Comparison of ENCODE assay signal across 16 cellular contexts in genomic region chr1:38166461-38166860, GRCh38.
DNase-seq lines count a peak whose midpoint lies in the region; ATAC-seq and TF ChIP-seq lines count a peak whose summit lies in the region.
"Had no signal": no experiment of that assay in that cellular context is flagged by ENCODE, and none has a peak within 500 bp of the region (broad histone marks: within the 10 kb centered on the region; RNA-seq: fewer than 3 reads in every experiment).

No MANE protein-coding gene starts in this region.

- CTCF ChIA-PET in RWPE1 (lab: Yijun Ruan, JAX): no interaction called here

- H3K27ac ChIP-seq in RWPE1: no peak overlapping the region
- H3K27ac ChIP-seq: BLaER1, GM23248 had no signal

- DNase-seq in NCI-H82 (lab: John Stamatoyannopoulos, UW) (peak; percentile 61), NCI-H82 treated with DMSO at 0.1 percent for 48 hours (lab: John Stamatoyannopoulos, UW; ENCODE audit: unreplicated experiment) (no peak), ELF-1 (ENCODE audit: low read depth, low spot score) (peak; percentile 42), RWPE1 (ENCODE audit: low spot score) (peak; percentile 33), iPS-NIHi7 (ENCODE audit: extremely low spot score) (peak; percentile 34)
- no peak for DNase-seq in stimulated activated CD8-positive, alpha-beta memory T cell treated with anti-CD3 and anti-CD28 coated beads, Interleukin-4, amount 100 ng/mL, for 48 hours
- DNase-seq in activated naive CD4-positive, alpha-beta T cell treated with anti-CD3 and anti-CD28 coated beads, Interleukin-2, amount 50 U/mL, for 16 hours: no peak
- DNase-seq: 8988T; Calu3; CD4-positive, alpha-beta memory T cell; DMS 273 treated with DMSO at 0.1 percent for 48 hours; DMS53; GDM1; GM23248 had no signal

- POLR2A ChIA-PET in RWPE1 (lab: Yijun Ruan, JAX; ENCODE audit: low non-redundant PET): no interaction called here

- ATAC-seq in HG03521 (IDR thresholded peaks at IDR 0.05; ENCODE audit: unreplicated experiment): no peak

- TF ChIP-seq CTCF in RWPE1 (conservative IDR thresholded peaks at IDR 0.05; ENCODE audit: low read depth): no peak

Comparison
In these comparisons a context has a peak if more than half of its experiments do, and no peak if none do; other contexts are left out.
1. DNase-seq: peak in NCI-H82 (single experiment), ELF-1 (single experiment), RWPE1 (single experiment) and iPS-NIHi7 (single experiment); none in NCI-H82 treated with DMSO at 0.1 percent for 48 hours (single experiment), stimulated activated CD8-positive, alpha-beta memory T cell treated with anti-CD3 and anti-CD28 coated beads, Interleukin-4, amount 100 ng/mL, for 48 hours (single experiment) and activated naive CD4-positive, alpha-beta T cell treated with anti-CD3 and anti-CD28 coated beads, Interleukin-2, amount 50 U/mL, for 16 hours (single experiment).